In genomic region chr2:72027426-72028161, GRCh38 we compare ENCODE assay signal across 1 cellular context.
TF ChIP-seq lines count a peak whose summit lies in the region.

No MANE protein-coding gene starts in this region.

TF ChIP-seq in GM23338, 12 proteins besides CTCF, POLR2A, EP300 and RAD21 (continued from another document):
- TF ChIP-seq REST (IDR thresholded peaks at IDR 0.05; ENCODE audit: unreplicated experiment), result no peak
